ENCODE assay signal across 21 cellular contexts in the genomic region with DNA sequence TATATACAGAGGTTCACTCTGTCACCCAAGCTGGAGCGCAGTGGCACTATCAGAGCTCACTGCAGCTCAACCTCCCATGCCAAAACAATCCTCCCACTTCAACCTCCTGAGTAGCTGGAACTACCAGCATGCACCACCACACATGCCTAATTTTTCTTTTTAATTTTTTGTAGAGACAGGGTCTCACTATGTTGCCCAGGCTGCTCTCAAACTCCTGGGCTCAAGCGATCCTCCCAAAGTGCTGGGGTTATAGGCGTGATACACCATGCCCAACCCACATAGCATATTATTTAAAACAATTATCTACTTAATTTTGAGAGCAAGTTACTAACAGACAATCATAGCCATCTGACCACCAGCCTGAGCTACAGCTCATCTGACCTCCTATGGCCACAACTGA.
"Had no signal": no experiment of that assay in that cellular context is flagged by ENCODE, and none has a peak within 500 bp of the region (broad histone marks: within the 10 kb centered on the region; RNA-seq: fewer than 3 reads in every experiment).

No MANE protein-coding gene starts in this region.

- H3K36me3 ChIP-seq: breast epithelium, colonic mucosa had no signal

- DNase-seq: activated CD4-positive, alpha-beta memory T cell treated with anti-CD3 and anti-CD28 coated beads, Interleukin-2, amount 10 ng/mL, durations not matched to agents 7 days and 5 days; activated CD4-positive, alpha-beta T cell treated with anti-CD3 and anti-CD28 coated beads for 36 hours; activated CD4-positive, alpha-beta T cell treated with anti-CD3 and anti-CD28 coated beads, Interleukin-2, amount 50 U/mL, for 1 hour; activated naive CD4-positive, alpha-beta T cell; activated T-cell treated with anti-CD3 and anti-CD28 coated beads for 4 hours; activated T-cell treated with anti-CD3 and anti-CD28 coated beads, Interleukin-2, amount 50 U/mL, for 48 hours; aorta; caudate nucleus; colonic mucosa; MV-4-11; NCI-H1105; NCI-H1436; NCI-H1694 treated with DMSO at 0.1 percent for 48 hours; NCI-H2029 treated with DMSO at 0.1 percent for 48 hours; NCI-H510A treated with DMSO at 0.1 percent for 48 hours; PC-3; SIG-M5; T-cell; T-helper 2 cell had no signal

- H3K4me3 ChIP-seq: breast epithelium, colonic mucosa had no signal

- H3K4me1 ChIP-seq: breast epithelium, colonic mucosa had no signal

- H3K27ac ChIP-seq: breast epithelium, colonic mucosa, VCaP had no signal

- H3K9me3 ChIP-seq: colonic mucosa had no signal

- H3K27me3 ChIP-seq: breast epithelium, colonic mucosa had no signal
